In the genomic region with DNA sequence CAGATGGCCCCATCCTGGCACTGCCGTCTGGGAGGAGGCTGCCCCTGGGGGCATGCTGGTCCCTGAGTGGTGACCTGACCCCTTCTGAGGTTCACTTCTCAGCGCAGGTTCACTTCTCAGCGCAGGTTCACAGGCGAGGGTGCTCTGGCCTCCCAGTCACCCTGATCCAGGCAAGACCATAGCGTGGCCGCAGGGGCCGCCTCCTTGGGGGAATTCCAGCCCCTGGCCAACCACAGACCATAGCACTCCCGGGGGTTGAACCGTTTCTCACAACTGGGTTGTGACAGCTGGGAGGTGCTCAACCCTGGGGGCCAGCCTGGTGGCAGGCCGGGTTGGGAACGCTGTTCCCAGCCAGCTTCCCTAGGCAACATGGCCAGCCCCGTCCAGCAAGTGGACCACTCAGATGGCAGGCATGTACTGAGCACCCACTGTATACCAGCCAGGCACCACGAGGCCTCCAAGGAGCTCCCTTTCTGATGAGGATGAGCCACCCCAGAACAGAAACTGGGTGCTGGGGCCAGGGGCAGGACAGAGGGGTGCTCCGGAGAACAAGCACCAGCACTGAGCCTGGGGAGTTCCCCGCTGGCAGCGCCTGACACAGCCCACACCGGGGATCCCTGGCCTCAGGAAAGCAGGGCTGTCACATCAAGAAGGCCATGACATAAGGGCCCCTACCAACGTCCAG, we compare ENCODE assay signal across 1 cellular context.
TF ChIP-seq lines count a peak whose summit lies in the region.

No MANE protein-coding gene starts in this region.

TF ChIP-seq in SK-N-SH treated with all-trans-retinoic acid at 6 μM for 48 hours, 23 proteins besides CTCF, POLR2A, EP300 and RAD21 (continued from another document):
- TF ChIP-seq, protein P1, sequence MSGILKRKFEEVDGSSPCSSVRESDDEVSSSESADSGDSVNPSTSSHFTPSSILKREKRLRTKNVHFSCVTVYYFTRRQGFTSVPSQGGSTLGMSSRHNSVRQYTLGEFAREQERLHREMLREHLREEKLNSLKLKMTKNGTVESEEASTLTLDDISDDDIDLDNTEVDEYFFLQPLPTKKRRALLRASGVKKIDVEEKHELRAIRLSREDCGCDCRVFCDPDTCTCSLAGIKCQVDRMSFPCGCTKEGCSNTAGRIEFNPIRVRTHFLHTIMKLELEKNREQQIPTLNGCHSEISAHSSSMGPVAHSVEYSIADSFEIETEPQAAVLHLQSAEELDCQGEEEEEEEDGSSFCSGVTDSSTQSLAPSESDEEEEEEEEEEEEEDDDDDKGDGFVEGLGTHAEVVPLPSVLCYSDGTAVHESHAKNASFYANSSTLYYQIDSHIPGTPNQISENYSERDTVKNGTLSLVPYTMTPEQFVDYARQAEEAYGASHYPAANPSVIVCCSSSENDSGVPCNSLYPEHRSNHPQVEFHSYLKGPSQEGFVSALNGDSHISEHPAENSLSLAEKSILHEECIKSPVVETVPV (CRISPR knock-in tag; IDR thresholded peaks at IDR 0.05), result no peak
- no peak for TF ChIP-seq ZFP30 (CRISPR knock-in tag; IDR thresholded peaks at IDR 0.05)
- TF ChIP-seq OSR1 (CRISPR knock-in tag; IDR thresholded peaks at IDR 0.05), result no peak
